22 cellular contexts compared by ENCODE assay signal in the genomic region with DNA sequence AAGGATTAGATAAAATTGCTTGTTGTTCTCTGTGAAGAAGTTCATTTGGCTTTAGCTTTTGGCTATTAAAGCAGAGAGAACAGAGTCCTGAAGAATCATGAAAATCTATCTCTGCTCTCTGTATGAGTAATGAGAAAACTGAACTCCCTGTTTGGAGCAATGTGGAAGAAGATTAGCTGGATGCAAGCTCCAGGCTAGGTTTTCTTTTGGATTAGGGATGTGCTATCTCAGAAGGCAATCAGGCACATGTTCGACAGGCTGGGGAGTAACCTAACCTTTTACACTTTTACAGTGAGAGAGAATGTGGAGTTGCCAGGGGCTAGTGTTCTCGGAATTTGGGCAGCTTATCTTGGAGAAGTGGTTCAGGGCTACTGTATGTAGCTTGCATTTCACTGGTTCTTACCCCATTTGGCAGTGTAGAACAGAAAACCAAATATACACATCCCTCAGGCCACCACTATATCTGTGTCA. TPM values are rescaled to one million over a fixed set of nuclear protein-coding genes. Genes with fewer than 3 reads are reported as not detected.
A peak's percentile ranks its signal among the peaks of the same experiment; 100 is the strongest.
DNase-seq lines count a peak whose midpoint lies in the region; ATAC-seq and TF ChIP-seq lines count a peak whose summit lies in the region.
"Had no signal": no experiment of that assay in that cellular context is flagged by ENCODE, and none has a peak within 500 bp of the region (broad histone marks: within the 10 kb centered on the region; RNA-seq: fewer than 3 reads in every experiment).

No MANE protein-coding gene starts in this region.

- H3K27me3 Mint-ChIP-seq in stimulated activated naive B cell treated with anti-CD40 and anti-IgM and Interleukin-4, amounts not matched to agents 10 μg/mL and 1 μg/mL and 100 μg/mL, for 72 hours, result peaks cover 10 to 29% of the 10 kb centered on the region in 2 donors

- no peaks in the 10 kb centered on the region for H3K36me3 Mint-ChIP-seq in stimulated activated naive B cell treated with anti-CD40 and anti-IgM and Interleukin-4, amounts not matched to agents 10 μg/mL and 1 μg/mL and 100 μg/mL, for 72 hours
- H3K36me3 Mint-ChIP-seq: CD8-positive, alpha-beta memory T cell had no signal

- H3K27me3 ChIP-seq in right atrium auricular region (no peaks in the 10 kb centered on the region), esophagus muscularis mucosa (no peaks in the 10 kb centered on the region), aorta (ENCODE audit: control insufficient read depth in 1 of 2, insufficient read depth in 2 of 2, low read length in 1 of 2) (no peaks in the 10 kb centered on the region)
- H3K27me3 ChIP-seq: BLaER1 treated with 17β-estradiol and CSF1 and Interleukin-3, amounts not matched to agents 10 nM and 100 nM; SJCRH30 had no signal

- DNase-seq in right atrium auricular region (ENCODE audit: low spot score) (no peak), cardiac septum (ENCODE audit: low spot score) (no peak), esophagus muscularis mucosa (ENCODE audit: extremely low spot score) (no peak), sciatic nerve (ENCODE audit: low spot score) (no peak), aorta (no peak), SW480 (ENCODE audit: low spot score) (no peak), dermis blood vessel endothelial cell (no peak)
- DNase-seq in stimulated activated naive B cell treated with anti-CD40 and anti-IgM and Interleukin-4, amounts not matched to agents 10 μg/mL and 1 μg/mL and 100 μg/mL, for 72 hours, result no peak
- DNase-seq: CD8-positive, alpha-beta memory T cell; GF-D8; GOT3; NCI-H1105 treated with DMSO at 0.1 percent for 48 hours; NCI-H2107; NCI-H526 treated with DMSO at 0.1 percent for 48 hours; NK-92 treated with Interleukin-12 subunit alpha and Interleukin-12 subunit beta, amount 100 ng/mL, for 24 hours; SJCRH30 had no signal

- no peaks in the 10 kb centered on the region for H3K36me3 ChIP-seq in right atrium auricular region
- H3K36me3 ChIP-seq in esophagus muscularis mucosa, result no peaks in the 10 kb centered on the region
- peaks cover 0 to 2% of the 10 kb centered on the region in 2 donors for H3K36me3 ChIP-seq in aorta (ENCODE audit: control insufficient read depth in 1 of 2, insufficient read depth in 2 of 2, low read length in 1 of 2)
- H3K36me3 ChIP-seq: BLaER1 treated with 17β-estradiol and CSF1 and Interleukin-3, amounts not matched to agents 10 nM and 100 nM; SJCRH30 had no signal

- TF ChIP-seq POLR2A in esophagus muscularis mucosa (IDR thresholded peaks at IDR 0.05; ENCODE audit: low read depth), result no peak

- no peak for TF ChIP-seq EP300 in esophagus muscularis mucosa (IDR thresholded peaks at IDR 0.05)

- H3K4me1 ChIP-seq in right atrium auricular region, result peaks cover 0 to 17% of the 10 kb centered on the region in 2 donors
- peaks cover 0 to 18% (median 17%) of the 10 kb centered on the region in 4 donors for H3K4me1 ChIP-seq in esophagus muscularis mucosa
- H3K4me1 ChIP-seq in aorta (ENCODE audit: control insufficient read depth in 1 of 2, insufficient read depth in 2 of 2, low read length in 2 of 2), result no peaks in the 10 kb centered on the region
- H3K4me1 ChIP-seq: BLaER1 treated with 17β-estradiol and CSF1 and Interleukin-3, amounts not matched to agents 10 nM and 100 nM; SJCRH30 had no signal

- no peaks in the 10 kb centered on the region for H3K9me3 ChIP-seq in right atrium auricular region
- H3K9me3 ChIP-seq in esophagus muscularis mucosa, result no peaks in the 10 kb centered on the region
- peaks cover 1% of the 10 kb centered on the region for H3K9me3 ChIP-seq in aorta (ENCODE audit: control insufficient read depth, low read length)
- H3K9me3 ChIP-seq: A549, SJCRH30 had no signal

- H3K9me3 Mint-ChIP-seq in stimulated activated naive B cell treated with anti-CD40 and anti-IgM and Interleukin-4, amounts not matched to agents 10 μg/mL and 1 μg/mL and 100 μg/mL, for 72 hours, result peaks cover 6% of the 10 kb centered on the region in 2 donors

- no peaks in the 10 kb centered on the region for H3K4me1 Mint-ChIP-seq in stimulated activated naive B cell treated with anti-CD40 and anti-IgM and Interleukin-4, amounts not matched to agents 10 μg/mL and 1 μg/mL and 100 μg/mL, for 72 hours
- H3K4me1 Mint-ChIP-seq: CD8-positive, alpha-beta memory T cell had no signal

- 36% methylated on average over 2 of the region's 2 CpGs for WGBS in esophagus muscularis mucosa
- 49 to 65% methylated on average over 2 of the region's 2 CpGs for WGBS in aorta, 2 donors

- H3K4me3 Mint-ChIP-seq in stimulated activated naive B cell treated with anti-CD40 and anti-IgM and Interleukin-4, amounts not matched to agents 10 μg/mL and 1 μg/mL and 100 μg/mL, for 72 hours, result no peak overlapping the region
- H3K4me3 Mint-ChIP-seq: CD8-positive, alpha-beta memory T cell had no signal

- no peak overlapping the region for H3K4me3 ChIP-seq in right atrium auricular region
- no peak overlapping the region for H3K4me3 ChIP-seq in esophagus muscularis mucosa
- no peak overlapping the region for H3K4me3 ChIP-seq in aorta (ENCODE audit: low read length in 2 of 2)
- H3K4me3 ChIP-seq: A549; BLaER1 treated with 17β-estradiol and CSF1 and Interleukin-3, amounts not matched to agents 10 nM and 100 nM; SJCRH30 had no signal

- intact Hi-C loops in cardiac septum (cut with DNase I), result no loop called here
- intact Hi-C loops in esophagus muscularis mucosa (cut with DNase I), result no loop called here
- intact Hi-C loops in sciatic nerve (cut with DNase I), result no loop called here
- intact Hi-C loops in aorta (cut with DNase I), result no loop called here

- ATAC-seq in sciatic nerve (peak; percentile 66), aorta (ENCODE audit: low FRiP score) (peak; percentile 24)
- ATAC-seq in stimulated activated naive B cell treated with anti-CD40 and anti-IgM and Interleukin-4, amounts not matched to agents 10 μg/mL and 1 μg/mL and 100 μg/mL, for 72 hours (replicated peaks), result no peak

- no peak overlapping the region for H3K27ac Mint-ChIP-seq in stimulated activated naive B cell treated with anti-CD40 and anti-IgM and Interleukin-4, amounts not matched to agents 10 μg/mL and 1 μg/mL and 100 μg/mL, for 72 hours
- H3K27ac Mint-ChIP-seq: CD8-positive, alpha-beta memory T cell had no signal

- no peak for TF ChIP-seq CTCF in right atrium auricular region (IDR thresholded peaks at IDR 0.05)
- TF ChIP-seq CTCF in esophagus muscularis mucosa (IDR thresholded peaks at IDR 0.05), result no peak

- H3K27ac ChIP-seq in right atrium auricular region (peak overlapping the region; percentile 45 to 56), esophagus muscularis mucosa (replicated peaks in 1 of 4) (peak overlapping the region; percentile 48 to 73 (median 56)), aorta (ENCODE audit: low read depth in 1 of 2, low read length in 2 of 2) (no peak overlapping the region)
- H3K27ac ChIP-seq: A549; BLaER1 treated with 17β-estradiol and CSF1 and Interleukin-3, amounts not matched to agents 10 nM and 100 nM; SJCRH30 had no signal

RNA-seq across cellular contexts. Expression of a gene that starts 8.5 kb away (rescaled TPM):
- total RNA-seq in right atrium auricular region, result 1,000 to 10,000 TPM in 1 of 2 donors, 100 to 1,000 TPM in 1; 767 to 1,160 TPM
- total RNA-seq in cardiac septum, result 19.0 TPM
- total RNA-seq in esophagus muscularis mucosa, result under 1 TPM in 1 of 4 donors, not detected in 3; 0.65 TPM
- not detected for total RNA-seq in sciatic nerve
- 1 to 10 TPM; 1.0 to 7.7 TPM for total RNA-seq in aorta
- not detected for polyA plus RNA-seq in aorta
- total RNA-seq in dermis blood vessel endothelial cell, result not detected in 2 replicates
- total RNA-seq: CD8-positive, alpha-beta memory T cell; HT1080; LHCN-M2; OCI-LY7; RPMI7951 had no signal
- polyA plus RNA-seq: CD8-positive, alpha-beta memory T cell had no signal

Comparison
In these comparisons a context has a peak if more than half of its experiments do, and no peak if none do; other contexts are left out.
1. RNA of a gene that starts 8.5 kb away (total RNA-seq): 767 to 1,160 TPM in right atrium auricular region; 19.0 TPM in cardiac septum (single experiment), 1.0 to 7.7 TPM in aorta, 0.65 TPM in esophagus muscularis mucosa, not detected in sciatic nerve (single experiment) and not detected in dermis blood vessel endothelial cell; every median in the first group is over 10 times any median in the second.
2. H3K27ac ChIP-seq: peak in right atrium auricular region (2 of 2) and esophagus muscularis mucosa (4 of 4); none in aorta (0 of 2).
3. ATAC-seq: peak in sciatic nerve (single experiment) and aorta (single experiment); none in stimulated activated naive B cell treated with anti-CD40 and anti-IgM and Interleukin-4, amounts not matched to agents 10 μg/mL and 1 μg/mL and 100 μg/mL, for 72 hours (0 of 2).